24 cellular contexts compared by ENCODE assay signal in genomic region chr5:31427013-31427783, GRCh38.
DNase-seq lines count a peak whose midpoint lies in the region; ATAC-seq and TF ChIP-seq lines count a peak whose summit lies in the region.
"Had no signal": no experiment of that assay in that cellular context is flagged by ENCODE, and none has a peak within 500 bp of the region (broad histone marks: within the 10 kb centered on the region; RNA-seq: fewer than 3 reads in every experiment).

No MANE protein-coding gene starts in this region.

- no peak for TF ChIP-seq CTCF in right lobe of liver (IDR thresholded peaks at IDR 0.05)

- no peak for ATAC-seq in central memory CD8-positive, alpha-beta T cell (replicated peaks; ENCODE audit: extremely low read depth, poor library complexity, severe bottlenecking)
- ATAC-seq in right lobe of liver (peak in 3 of 4 donors; percentile 47 to 73 (median 51)), GM18861 (IDR thresholded peaks at IDR 0.05; ENCODE audit: unreplicated experiment) (no peak)
- ATAC-seq: activated T-cell treated with anti-CD3 and anti-CD28 coated beads, Interleukin-2, amount 50 U/mL, for 4 hours; esophagus mucosa; gastrocnemius medialis; GM12878; SK-N-SH treated with all-trans-retinoic acid at 6 μM for 48 hours had no signal

- H3K9me3 Mint-ChIP-seq in central memory CD8-positive, alpha-beta T cell: no peaks in the 10 kb centered on the region
- H3K9me3 Mint-ChIP-seq: activated naive CD4-positive, alpha-beta T cell treated with anti-CD3 and anti-CD28 coated beads, Interleukin-2, amount 50 U/mL, for 24 hours; activated T-cell treated with anti-CD3 and anti-CD28 coated beads, Interleukin-2, amount 50 U/mL, for 4 hours had no signal

- no peaks in the 10 kb centered on the region for H3K27me3 Mint-ChIP-seq in central memory CD8-positive, alpha-beta T cell
- H3K27me3 Mint-ChIP-seq: activated naive CD4-positive, alpha-beta T cell treated with anti-CD3 and anti-CD28 coated beads, Interleukin-2, amount 50 U/mL, for 24 hours had no signal

- no peaks in the 10 kb centered on the region for H3K27me3 ChIP-seq in right lobe of liver
- H3K27me3 ChIP-seq: gastrocnemius medialis, MG63, uterus had no signal

- H3K36me3 Mint-ChIP-seq in central memory CD8-positive, alpha-beta T cell (ENCODE audit: insufficient read depth): peaks cover 26% of the 10 kb centered on the region

- no peak overlapping the region for H3K4me3 ChIP-seq in right lobe of liver
- H3K4me3 ChIP-seq: gastrocnemius medialis, GM12878, MG63, uterus had no signal

- DNase-seq in ELF-1 (ENCODE audit: low read depth, low spot score): peak; percentile 8
- DNase-seq in LHCN-M2 (ENCODE audit: low read depth): peak; percentile 59
- DNase-seq in central memory CD8-positive, alpha-beta T cell (ENCODE audit: low spot score in 2 of 2): no peak
- no peak for DNase-seq in right lobe of liver
- DNase-seq in activated gamma-delta T cell treated with Interleukin-2 at 50 U/mL for 16 hours: no peak
- DNase-seq in nucleus accumbens (lab: John Stamatoyannopoulos, UW): no peak
- DNase-seq in kidney tubule cell (ENCODE audit: low spot score): no peak
- DNase-seq: activated CD4-positive, CD25-positive, alpha-beta regulatory T cell treated with anti-CD3 and anti-CD28 coated beads, Interleukin-2, amount 50 U/mL, for 72 hours; activated CD8-positive, alpha-beta memory T cell treated with anti-CD3 and anti-CD28 coated beads for 24 hours; activated T-cell treated with anti-CD3 and anti-CD28 coated beads, Interleukin-2, amount 50 U/mL, for 4 hours; cerebellar nuclear complex; COR-L47; DMS79 treated with DMSO at 0.1 percent for 48 hours; gastrocnemius medialis; MG63; NCI-H1436 treated with DMSO at 0.1 percent for 48 hours; NCI-H526; T-helper 9 cell; uterus had no signal

- H3K9me3 ChIP-seq in right lobe of liver: no peaks in the 10 kb centered on the region
- H3K9me3 ChIP-seq: gastrocnemius medialis, MG63, uterus had no signal

- 61% methylated on average over 2 of the region's 4 CpGs for WGBS in right lobe of liver (ENCODE audit: insufficient coverage, low coverage, low lambda C conversion rate, missing lambda C conversion rate)

- H3K4me3 Mint-ChIP-seq in central memory CD8-positive, alpha-beta T cell: no peak overlapping the region
- H3K4me3 Mint-ChIP-seq: activated naive CD4-positive, alpha-beta T cell treated with anti-CD3 and anti-CD28 coated beads, Interleukin-2, amount 50 U/mL, for 24 hours; activated T-cell treated with anti-CD3 and anti-CD28 coated beads, Interleukin-2, amount 50 U/mL, for 4 hours had no signal

- no peak for TF ChIP-seq POLR2A in right lobe of liver (IDR thresholded peaks at IDR 0.05)

- peak overlapping the region; percentile 22 for H3K27ac Mint-ChIP-seq in central memory CD8-positive, alpha-beta T cell (ENCODE audit: low read depth)
- H3K27ac Mint-ChIP-seq: activated naive CD4-positive, alpha-beta T cell treated with anti-CD3 and anti-CD28 coated beads, Interleukin-2, amount 50 U/mL, for 24 hours had no signal

- no peak overlapping the region for H3K27ac ChIP-seq in right lobe of liver
- H3K27ac ChIP-seq: gastrocnemius medialis, uterus had no signal

- H3K4me1 ChIP-seq in right lobe of liver: no peaks in the 10 kb centered on the region
- H3K4me1 ChIP-seq: uterus had no signal

- no peaks in the 10 kb centered on the region for H3K4me1 Mint-ChIP-seq in central memory CD8-positive, alpha-beta T cell
- H3K4me1 Mint-ChIP-seq: activated naive CD4-positive, alpha-beta T cell treated with anti-CD3 and anti-CD28 coated beads, Interleukin-2, amount 50 U/mL, for 24 hours had no signal

- intact Hi-C loops in right lobe of liver (cut with DNase I): no loop called here

- no peaks in the 10 kb centered on the region for H3K36me3 ChIP-seq in right lobe of liver
- H3K36me3 ChIP-seq: uterus had no signal

Comparison
In these comparisons a context has a peak if more than half of its experiments do, and no peak if none do; other contexts are left out.
1. DNase-seq: peak in ELF-1 (single experiment) and LHCN-M2 (single experiment); none in central memory CD8-positive, alpha-beta T cell (0 of 2), right lobe of liver (0 of 3), activated gamma-delta T cell treated with Interleukin-2 at 50 U/mL for 16 hours (single experiment), nucleus accumbens (0 of 56) and kidney tubule cell (single experiment).
2. ATAC-seq: peak in right lobe of liver (3 of 4); none in central memory CD8-positive, alpha-beta T cell (single experiment) and GM18861 (single experiment).